In the genomic region with DNA sequence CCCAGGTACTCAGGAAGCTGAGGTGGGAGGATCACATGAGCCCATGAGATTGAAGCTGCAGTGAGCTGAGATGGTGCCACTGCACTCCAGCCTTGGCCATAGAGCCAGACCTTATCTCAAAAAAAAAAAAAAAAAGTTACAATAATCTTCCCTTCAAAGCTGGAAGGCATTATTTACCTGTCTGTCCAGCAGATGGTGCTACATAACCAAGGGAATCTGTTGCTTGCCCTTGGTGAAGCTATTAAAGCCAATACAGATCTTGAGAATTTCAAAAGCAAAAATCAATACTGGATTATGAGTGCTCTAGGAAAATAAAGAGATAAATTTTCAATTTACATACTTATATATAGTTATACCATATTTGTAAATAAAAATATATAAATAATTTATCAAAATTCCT, we compare ENCODE assay signal across 8 cellular contexts.
A peak's percentile ranks its signal among the peaks of the same experiment; 100 is the strongest.
DNase-seq lines count a peak whose midpoint lies in the region; ATAC-seq and TF ChIP-seq lines count a peak whose summit lies in the region.

No MANE protein-coding gene starts in this region.

- H3K27me3 ChIP-seq in OCI-LY3 (ENCODE audit: low read depth, low read length): no peaks in the 10 kb centered on the region

- peaks cover 6% of the 10 kb centered on the region for H3K4me1 ChIP-seq in OCI-LY3 (ENCODE audit: low read length)

- H3K4me3 ChIP-seq in OCI-LY3 (ENCODE audit: low read length) (no peak overlapping the region), astrocyte of the spinal cord (ENCODE audit: low read depth, low read length) (no peak overlapping the region)

- no peak overlapping the region for H3K4me2 ChIP-seq in OCI-LY3 (ENCODE audit: low read length)

- no peak overlapping the region for H2AFZ ChIP-seq in OCI-LY3 (ENCODE audit: low read depth, low read length)

- in situ Hi-C loops in astrocyte of the spinal cord (cut with HindIII; ENCODE audit: low sequenced_read_pairs): no loop called here

- ATAC-seq in HG03159 (IDR thresholded peaks at IDR 0.05; ENCODE audit: unreplicated experiment): peak; percentile 69
- ATAC-seq in GM21528 (IDR thresholded peaks at IDR 0.05; ENCODE audit: low FRiP score, unreplicated experiment): no peak

- H3K36me3 ChIP-seq in OCI-LY3 (replicated peaks; ENCODE audit: low read depth, low read length): peaks cover 22% of the 10 kb centered on the region

- no peaks in the 10 kb centered on the region for H3K79me2 ChIP-seq in OCI-LY3 (ENCODE audit: low read length)

- DNase-seq in AG20443 (ENCODE audit: low spot score): peak; percentile 56
- peak; percentile 62 for DNase-seq in astrocyte of the spinal cord (ENCODE audit: low read depth, low spot score)
- peak; percentile 25 for DNase-seq in iPS DF 4.7 (ENCODE audit: extremely low read depth, low spot score)
- DNase-seq in stimulated activated naive CD4-positive, alpha-beta T cell (lab: John Stamatoyannopoulos, UW): peak in 4 of 6 experiments; percentile 0 to 48 (median 19)

- H3K27ac ChIP-seq in OCI-LY3 (ENCODE audit: low read length): no peak overlapping the region

- H3K9ac ChIP-seq in OCI-LY3 (ENCODE audit: low read length): no peak overlapping the region

- peak; percentile 64 for TF ChIP-seq CTCF in GM12873 (IDR thresholded peaks at IDR 0.05; ENCODE audit: insufficient read depth, low read depth, low read length, missing control alignments)
- TF ChIP-seq CTCF in OCI-LY3 (IDR thresholded peaks at IDR 0.05; ENCODE audit: low read depth, low read length): peak; percentile 62
- TF ChIP-seq CTCF in astrocyte of the spinal cord (IDR thresholded peaks at IDR 0.05; ENCODE audit: low read depth, low read length): peak; percentile 66

- no peaks in the 10 kb centered on the region; the same call in 1 of the 2 replicates for H4K20me1 ChIP-seq in OCI-LY3 (ENCODE audit: insufficient read depth, low read length)

- no peaks in the 10 kb centered on the region for H3K9me3 ChIP-seq in OCI-LY3 (ENCODE audit: insufficient read depth, low read length)
